In the genomic region with DNA sequence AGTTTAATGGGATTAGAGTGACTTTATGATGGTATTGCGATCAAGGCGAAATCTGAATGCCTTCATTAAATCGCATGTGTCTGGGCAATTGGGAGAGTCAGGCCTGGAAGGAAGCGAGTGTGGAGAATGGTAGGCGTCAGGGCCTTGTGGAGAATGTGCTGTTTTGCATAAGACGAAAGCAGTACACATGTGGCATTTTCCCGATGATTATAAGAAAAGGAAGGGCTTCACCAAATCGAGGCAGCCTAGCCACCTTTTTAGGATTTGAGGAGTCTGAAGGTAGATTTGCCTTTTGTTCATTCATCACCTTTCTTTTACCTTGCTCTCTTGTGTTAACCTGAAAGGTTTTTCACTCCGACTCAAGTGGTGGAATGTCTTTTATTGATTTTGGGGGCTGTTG, we compare ENCODE assay signal across 12 cellular contexts. TPM values are rescaled to one million over a fixed set of nuclear protein-coding genes. Genes with fewer than 3 reads are reported as not detected.
A peak's percentile ranks its signal among the peaks of the same experiment; 100 is the strongest.
DNase-seq lines count a peak whose midpoint lies in the region; ATAC-seq and TF ChIP-seq lines count a peak whose summit lies in the region.
"Had no signal": no experiment of that assay in that cellular context is flagged by ENCODE, and none has a peak within 500 bp of the region (broad histone marks: within the 10 kb centered on the region; RNA-seq: fewer than 3 reads in every experiment).

No MANE protein-coding gene starts in this region.

- POLR2A ChIA-PET in activated CD8-positive, alpha-beta T cell treated with anti-CD3 and anti-CD28 coated beads for 36 hours (lab: Charles Lee), result no interaction called here

- intact Hi-C loops in activated CD8-positive, alpha-beta T cell treated with anti-CD3 and anti-CD28 coated beads for 36 hours (cut with micrococcal nuclease), result no loop called here

- no peak for TF ChIP-seq CTCF in astrocyte of the cerebellum (IDR thresholded peaks at IDR 0.05; ENCODE audit: low read depth, low read length, missing control alignments)
- TF ChIP-seq CTCF in activated CD8-positive, alpha-beta T cell treated with anti-CD3 and anti-CD28 coated beads for 36 hours (IDR thresholded peaks at IDR 0.05), result no peak

- H3K36me3 ChIP-seq in H7 (replicated peaks; ENCODE audit: control insufficient read depth, insufficient read depth, low read length) (peaks cover 45% of the 10 kb centered on the region), iPS-20b (ENCODE audit: insufficient read depth, low read depth, low read length) (peaks cover 62% of the 10 kb centered on the region)

- H3K9me3 ChIP-seq in iPS-20b (ENCODE audit: insufficient read depth, low read depth, low read length), result peaks cover 7% of the 10 kb centered on the region; the same call in 1 of the 2 replicates

- H3K27ac ChIP-seq in iPS-20b (ENCODE audit: low read length) (peak overlapping the region; percentile 94), substantia nigra (ENCODE audit: low read depth, low read length, poor library complexity, severe bottlenecking) (peak overlapping the region; percentile 91)

- peak overlapping the region; percentile 85 for H3K9ac ChIP-seq in iPS-20b (ENCODE audit: low read depth, low read length)

- H3K4me1 Mint-ChIP-seq in activated CD8-positive, alpha-beta T cell treated with anti-CD3 and anti-CD28 coated beads for 36 hours (ENCODE audit: low read depth), result peaks cover 8% of the 10 kb centered on the region

- in situ Hi-C loops in astrocyte of the cerebellum (cut with HindIII; ENCODE audit: low sequenced_read_pairs), result no loop called here

- CTCF ChIA-PET in activated CD8-positive, alpha-beta T cell treated with anti-CD3 and anti-CD28 coated beads for 36 hours (lab: Charles Lee), result no interaction called here

- peaks cover 62% of the 10 kb centered on the region for H3K27me3 Mint-ChIP-seq in activated CD8-positive, alpha-beta T cell treated with anti-CD3 and anti-CD28 coated beads for 36 hours

- H3K4me3 Mint-ChIP-seq in activated CD8-positive, alpha-beta T cell treated with anti-CD3 and anti-CD28 coated beads for 36 hours, result no peak overlapping the region

- peaks cover 4% of the 10 kb centered on the region for H3K9me3 Mint-ChIP-seq in activated CD8-positive, alpha-beta T cell treated with anti-CD3 and anti-CD28 coated beads for 36 hours
- H3K9me3 Mint-ChIP-seq: immature natural killer cell; stimulated activated naive CD8-positive, alpha-beta T cell treated with anti-CD3 and anti-CD28 coated beads, Interleukin-15, Interleukin-2, amounts not matched to agents 100 ng/mL and 50 ng/mL, for 24 hours had no signal

- no peaks in the 10 kb centered on the region for H3K27me3 ChIP-seq in H7 (ENCODE audit: control insufficient read depth, insufficient read depth, low read length)
- no peaks in the 10 kb centered on the region for H3K27me3 ChIP-seq in iPS-20b (ENCODE audit: insufficient read depth, low read length)

- ATAC-seq in GM19455 (IDR thresholded peaks at IDR 0.05; ENCODE audit: unreplicated experiment) (no peak), HG02763 (IDR thresholded peaks at IDR 0.05; ENCODE audit: unreplicated experiment) (no peak)
- no peak for ATAC-seq in activated CD8-positive, alpha-beta T cell treated with anti-CD3 and anti-CD28 coated beads for 36 hours

- H3K4me3 ChIP-seq in H7 (ENCODE audit: insufficient read depth, low read depth, low read length) (peak overlapping the region; percentile 2; the same call in 1 of the 2 replicates), astrocyte of the cerebellum (ENCODE audit: low read depth, low read length) (peak overlapping the region; percentile 36), iPS-20b (ENCODE audit: low read length) (peak overlapping the region; percentile 64)

- H3K36me3 Mint-ChIP-seq in activated CD8-positive, alpha-beta T cell treated with anti-CD3 and anti-CD28 coated beads for 36 hours (ENCODE audit: low read depth), result no peaks in the 10 kb centered on the region

- H3K27ac Mint-ChIP-seq in activated CD8-positive, alpha-beta T cell treated with anti-CD3 and anti-CD28 coated beads for 36 hours, result no peak overlapping the region
- H3K27ac Mint-ChIP-seq: stimulated activated naive CD8-positive, alpha-beta T cell treated with anti-CD3 and anti-CD28 coated beads, Interleukin-15, Interleukin-2, amounts not matched to agents 100 ng/mL and 50 ng/mL, for 24 hours had no signal

- DNase-seq in H7 (no peak), astrocyte of the cerebellum (ENCODE audit: low read depth) (no peak), substantia nigra (lab: John Stamatoyannopoulos, UW) (no peak), NAMALWA (ENCODE audit: low spot score) (no peak)
- no peak for DNase-seq in activated CD8-positive, alpha-beta T cell treated with anti-CD3 and anti-CD28 coated beads for 36 hours
- DNase-seq: activated CD4-positive, alpha-beta T cell treated with anti-CD3 and anti-CD28 coated beads, Interleukin-2, amount 50 U/mL, for 48 hours; GDM1; immature natural killer cell had no signal

- peaks cover 64% of the 10 kb centered on the region for H3K4me1 ChIP-seq in iPS-20b (ENCODE audit: insufficient read depth, low read length)

RNA-seq across cellular contexts. Expression of a gene that starts 1.0 kb away (rescaled TPM):
- total RNA-seq in H7 (2014; rRNA removed; shearing (Covaris generic)), result 71.6 and 111 TPM in 2 replicates
- 1 to 10 TPM; 1.3 to 1.8 TPM for total RNA-seq in activated CD8-positive, alpha-beta T cell treated with anti-CD3 and anti-CD28 coated beads for 36 hours

Comparison
In these comparisons a context has a peak if more than half of its experiments do, and no peak if none do; other contexts are left out.
1. H3K4me3 ChIP-seq: peak in every context shown above with its lines; median percentile 64 in iPS-20b; 36 in astrocyte of the cerebellum; 2 in H7.
2. RNA of a gene that starts 1.0 kb away (total RNA-seq): 71.6 to 111 TPM in H7; 1.3 to 1.8 TPM in activated CD8-positive, alpha-beta T cell treated with anti-CD3 and anti-CD28 coated beads for 36 hours; every median in the first group is over 10 times any median in the second.